Comparison of ENCODE assay signal across 1 cellular context in the genomic region with DNA sequence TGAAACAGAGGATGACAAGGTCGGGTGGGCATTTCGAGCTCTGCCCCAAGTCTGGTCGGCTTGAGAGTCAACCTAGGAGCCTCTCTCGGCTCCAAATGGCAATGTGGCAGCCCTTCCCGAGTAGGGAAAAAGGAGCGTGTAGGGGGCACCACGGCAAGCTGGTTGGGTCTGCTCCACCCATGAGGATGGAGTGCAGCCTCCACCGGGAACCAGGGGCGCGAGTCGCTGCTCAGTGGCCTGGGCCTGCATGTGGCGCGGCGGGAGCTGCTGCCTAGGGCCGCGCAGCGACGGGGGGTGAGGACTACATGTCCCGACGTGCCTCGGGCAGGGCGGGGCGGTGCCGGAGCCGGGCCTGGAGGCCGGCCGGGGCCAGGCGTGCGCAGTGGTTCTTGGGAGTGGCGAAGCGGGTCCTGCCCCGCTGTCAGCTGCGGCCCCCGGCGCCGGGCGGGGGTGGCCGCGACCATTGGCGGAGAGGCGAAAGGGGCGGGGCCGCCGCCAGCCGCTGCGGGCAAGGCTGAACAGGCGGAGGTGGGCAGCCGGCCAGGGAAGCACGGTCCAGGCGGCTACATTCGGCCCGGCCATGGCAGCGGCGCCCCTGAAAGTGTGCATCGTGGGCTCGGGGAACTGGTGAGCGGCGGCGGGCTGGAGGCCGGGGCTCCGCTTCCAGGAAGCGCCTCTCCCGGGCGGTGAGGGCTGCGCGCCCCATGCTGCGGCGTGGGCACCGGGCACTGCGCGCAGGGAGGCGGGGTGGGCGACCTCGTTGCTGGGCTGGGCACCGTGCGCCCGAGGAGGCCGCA.
TF ChIP-seq lines count a peak whose summit lies in the region.

A gene (plus strand): TSS at position 489 of the 797 bp plus-strand sequence. CDS start 92 bp downstream, at position 581.

TF ChIP-seq in WTC11, 78 proteins besides CTCF, POLR2A, EP300 and RAD21 (continued from another document and continues in another):
- TF ChIP-seq, protein P1, sequence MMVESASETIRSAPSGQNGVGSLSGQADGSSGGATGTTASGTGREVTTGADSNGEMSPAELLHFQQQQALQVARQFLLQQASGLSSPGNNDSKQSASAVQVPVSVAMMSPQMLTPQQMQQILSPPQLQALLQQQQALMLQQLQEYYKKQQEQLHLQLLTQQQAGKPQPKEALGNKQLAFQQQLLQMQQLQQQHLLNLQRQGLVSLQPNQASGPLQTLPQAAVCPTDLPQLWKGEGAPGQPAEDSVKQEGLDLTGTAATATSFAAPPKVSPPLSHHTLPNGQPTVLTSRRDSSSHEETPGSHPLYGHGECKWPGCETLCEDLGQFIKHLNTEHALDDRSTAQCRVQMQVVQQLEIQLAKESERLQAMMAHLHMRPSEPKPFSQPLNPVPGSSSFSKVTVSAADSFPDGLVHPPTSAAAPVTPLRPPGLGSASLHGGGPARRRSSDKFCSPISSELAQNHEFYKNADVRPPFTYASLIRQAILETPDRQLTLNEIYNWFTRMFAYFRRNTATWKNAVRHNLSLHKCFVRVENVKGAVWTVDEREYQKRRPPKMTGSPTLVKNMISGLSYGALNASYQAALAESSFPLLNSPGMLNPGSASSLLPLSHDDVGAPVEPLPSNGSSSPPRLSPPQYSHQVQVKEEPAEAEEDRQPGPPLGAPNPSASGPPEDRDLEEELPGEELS (CRISPR knock-in tag; IDR thresholded peaks at IDR 0.05) = no peak; the same call in 1 of the 2 replicates
- TF ChIP-seq JAZF1 (CRISPR knock-in tag; IDR thresholded peaks at IDR 0.05) (no peak), TP53 (CRISPR knock-in tag; IDR thresholded peaks at IDR 0.05) (0 out of 2 replicates have a peak, but pooled peaks have one; percentile 47), ZNF423 (CRISPR knock-in tag; IDR thresholded peaks at IDR 0.05) (0 out of 2 replicates have a peak, but pooled peaks have one; percentile 5), TEAD4 (CRISPR knock-in tag; IDR thresholded peaks at IDR 0.05) (no peak), IRF2 (CRISPR knock-in tag; IDR thresholded peaks at IDR 0.05; ENCODE audit: borderline replicate concordance, low read depth) (no peak), MXD4 (CRISPR knock-in tag; IDR thresholded peaks at IDR 0.05; ENCODE audit: borderline replicate concordance) (no peak), ZNF416 (CRISPR knock-in tag; IDR thresholded peaks at IDR 0.05) (no peak), FOXK1 (CRISPR knock-in tag; IDR thresholded peaks at IDR 0.05) (peak; percentile 24; the same call in 1 of the 2 replicates), GTF2I (CRISPR knock-in tag; conservative IDR thresholded peaks at IDR 0.05) (no peak), ZBTB21 (CRISPR knock-in tag; IDR thresholded peaks at IDR 0.05; ENCODE audit: borderline replicate concordance) (peak; percentile 50; the same call in 1 of the 2 replicates), EMX1 (CRISPR knock-in tag; IDR thresholded peaks at IDR 0.05) (no peak), SMAD4 (CRISPR knock-in tag; IDR thresholded peaks at IDR 0.05) (no peak), RELA (CRISPR knock-in tag; IDR thresholded peaks at IDR 0.05; ENCODE audit: borderline replicate concordance) (no peak), CREM (CRISPR knock-in tag; IDR thresholded peaks at IDR 0.05) (0 out of 2 replicates have a peak, but pooled peaks have one; percentile 25), KAT7 (CRISPR knock-in tag; IDR thresholded peaks at IDR 0.05; ENCODE audit: borderline replicate concordance) (no peak), ETV6 (CRISPR knock-in tag; IDR thresholded peaks at IDR 0.05) (no peak)
- TF ChIP-seq, protein P2, sequence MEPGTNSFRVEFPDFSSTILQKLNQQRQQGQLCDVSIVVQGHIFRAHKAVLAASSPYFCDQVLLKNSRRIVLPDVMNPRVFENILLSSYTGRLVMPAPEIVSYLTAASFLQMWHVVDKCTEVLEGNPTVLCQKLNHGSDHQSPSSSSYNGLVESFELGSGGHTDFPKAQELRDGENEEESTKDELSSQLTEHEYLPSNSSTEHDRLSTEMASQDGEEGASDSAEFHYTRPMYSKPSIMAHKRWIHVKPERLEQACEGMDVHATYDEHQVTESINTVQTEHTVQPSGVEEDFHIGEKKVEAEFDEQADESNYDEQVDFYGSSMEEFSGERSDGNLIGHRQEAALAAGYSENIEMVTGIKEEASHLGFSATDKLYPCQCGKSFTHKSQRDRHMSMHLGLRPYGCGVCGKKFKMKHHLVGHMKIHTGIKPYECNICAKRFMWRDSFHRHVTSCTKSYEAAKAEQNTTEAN (CRISPR knock-in tag; IDR thresholded peaks at IDR 0.05) = no peak; the same call in 1 of the 2 replicates
- TF ChIP-seq, protein P3, sequence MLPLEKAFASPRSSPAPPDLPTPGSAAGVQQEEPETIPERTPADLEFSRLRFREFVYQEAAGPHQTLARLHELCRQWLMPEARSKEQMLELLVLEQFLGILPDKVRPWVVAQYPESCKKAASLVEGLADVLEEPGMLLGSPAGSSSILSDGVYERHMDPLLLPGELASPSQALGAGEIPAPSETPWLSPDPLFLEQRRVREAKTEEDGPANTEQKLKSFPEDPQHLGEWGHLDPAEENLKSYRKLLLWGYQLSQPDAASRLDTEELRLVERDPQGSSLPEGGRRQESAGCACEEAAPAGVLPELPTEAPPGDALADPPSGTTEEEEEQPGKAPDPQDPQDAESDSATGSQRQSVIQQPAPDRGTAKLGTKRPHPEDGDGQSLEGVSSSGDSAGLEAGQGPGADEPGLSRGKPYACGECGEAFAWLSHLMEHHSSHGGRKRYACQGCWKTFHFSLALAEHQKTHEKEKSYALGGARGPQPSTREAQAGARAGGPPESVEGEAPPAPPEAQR (CRISPR knock-in tag; IDR thresholded peaks at IDR 0.05) = no peak
- TF ChIP-seq, protein P4, sequence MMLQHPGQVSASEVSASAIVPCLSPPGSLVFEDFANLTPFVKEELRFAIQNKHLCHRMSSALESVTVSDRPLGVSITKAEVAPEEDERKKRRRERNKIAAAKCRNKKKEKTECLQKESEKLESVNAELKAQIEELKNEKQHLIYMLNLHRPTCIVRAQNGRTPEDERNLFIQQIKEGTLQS (CRISPR knock-in tag; conservative IDR thresholded peaks at IDR 0.05) = no peak
- TF ChIP-seq, protein P5, sequence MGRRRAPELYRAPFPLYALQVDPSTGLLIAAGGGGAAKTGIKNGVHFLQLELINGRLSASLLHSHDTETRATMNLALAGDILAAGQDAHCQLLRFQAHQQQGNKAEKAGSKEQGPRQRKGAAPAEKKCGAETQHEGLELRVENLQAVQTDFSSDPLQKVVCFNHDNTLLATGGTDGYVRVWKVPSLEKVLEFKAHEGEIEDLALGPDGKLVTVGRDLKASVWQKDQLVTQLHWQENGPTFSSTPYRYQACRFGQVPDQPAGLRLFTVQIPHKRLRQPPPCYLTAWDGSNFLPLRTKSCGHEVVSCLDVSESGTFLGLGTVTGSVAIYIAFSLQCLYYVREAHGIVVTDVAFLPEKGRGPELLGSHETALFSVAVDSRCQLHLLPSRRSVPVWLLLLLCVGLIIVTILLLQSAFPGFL (CRISPR knock-in tag; IDR thresholded peaks at IDR 0.05; ENCODE audit: borderline replicate concordance) = no peak
- TF ChIP-seq, protein P6, sequence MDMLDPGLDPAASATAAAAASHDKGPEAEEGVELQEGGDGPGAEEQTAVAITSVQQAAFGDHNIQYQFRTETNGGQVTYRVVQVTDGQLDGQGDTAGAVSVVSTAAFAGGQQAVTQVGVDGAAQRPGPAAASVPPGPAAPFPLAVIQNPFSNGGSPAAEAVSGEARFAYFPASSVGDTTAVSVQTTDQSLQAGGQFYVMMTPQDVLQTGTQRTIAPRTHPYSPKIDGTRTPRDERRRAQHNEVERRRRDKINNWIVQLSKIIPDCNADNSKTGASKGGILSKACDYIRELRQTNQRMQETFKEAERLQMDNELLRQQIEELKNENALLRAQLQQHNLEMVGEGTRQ (CRISPR knock-in tag; IDR thresholded peaks at IDR 0.05) = peak; percentile 52; the same call in 1 of the 2 replicates
- TF ChIP-seq, protein P7, sequence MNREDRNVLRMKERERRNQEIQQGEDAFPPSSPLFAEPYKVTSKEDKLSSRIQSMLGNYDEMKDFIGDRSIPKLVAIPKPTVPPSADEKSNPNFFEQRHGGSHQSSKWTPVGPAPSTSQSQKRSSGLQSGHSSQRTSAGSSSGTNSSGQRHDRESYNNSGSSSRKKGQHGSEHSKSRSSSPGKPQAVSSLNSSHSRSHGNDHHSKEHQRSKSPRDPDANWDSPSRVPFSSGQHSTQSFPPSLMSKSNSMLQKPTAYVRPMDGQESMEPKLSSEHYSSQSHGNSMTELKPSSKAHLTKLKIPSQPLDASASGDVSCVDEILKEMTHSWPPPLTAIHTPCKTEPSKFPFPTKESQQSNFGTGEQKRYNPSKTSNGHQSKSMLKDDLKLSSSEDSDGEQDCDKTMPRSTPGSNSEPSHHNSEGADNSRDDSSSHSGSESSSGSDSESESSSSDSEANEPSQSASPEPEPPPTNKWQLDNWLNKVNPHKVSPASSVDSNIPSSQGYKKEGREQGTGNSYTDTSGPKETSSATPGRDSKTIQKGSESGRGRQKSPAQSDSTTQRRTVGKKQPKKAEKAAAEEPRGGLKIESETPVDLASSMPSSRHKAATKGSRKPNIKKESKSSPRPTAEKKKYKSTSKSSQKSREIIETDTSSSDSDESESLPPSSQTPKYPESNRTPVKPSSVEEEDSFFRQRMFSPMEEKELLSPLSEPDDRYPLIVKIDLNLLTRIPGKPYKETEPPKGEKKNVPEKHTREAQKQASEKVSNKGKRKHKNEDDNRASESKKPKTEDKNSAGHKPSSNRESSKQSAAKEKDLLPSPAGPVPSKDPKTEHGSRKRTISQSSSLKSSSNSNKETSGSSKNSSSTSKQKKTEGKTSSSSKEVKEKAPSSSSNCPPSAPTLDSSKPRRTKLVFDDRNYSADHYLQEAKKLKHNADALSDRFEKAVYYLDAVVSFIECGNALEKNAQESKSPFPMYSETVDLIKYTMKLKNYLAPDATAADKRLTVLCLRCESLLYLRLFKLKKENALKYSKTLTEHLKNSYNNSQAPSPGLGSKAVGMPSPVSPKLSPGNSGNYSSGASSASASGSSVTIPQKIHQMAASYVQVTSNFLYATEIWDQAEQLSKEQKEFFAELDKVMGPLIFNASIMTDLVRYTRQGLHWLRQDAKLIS (CRISPR knock-in tag; IDR thresholded peaks at IDR 0.05; ENCODE audit: borderline replicate concordance) = no peak
- TF ChIP-seq, protein P8, sequence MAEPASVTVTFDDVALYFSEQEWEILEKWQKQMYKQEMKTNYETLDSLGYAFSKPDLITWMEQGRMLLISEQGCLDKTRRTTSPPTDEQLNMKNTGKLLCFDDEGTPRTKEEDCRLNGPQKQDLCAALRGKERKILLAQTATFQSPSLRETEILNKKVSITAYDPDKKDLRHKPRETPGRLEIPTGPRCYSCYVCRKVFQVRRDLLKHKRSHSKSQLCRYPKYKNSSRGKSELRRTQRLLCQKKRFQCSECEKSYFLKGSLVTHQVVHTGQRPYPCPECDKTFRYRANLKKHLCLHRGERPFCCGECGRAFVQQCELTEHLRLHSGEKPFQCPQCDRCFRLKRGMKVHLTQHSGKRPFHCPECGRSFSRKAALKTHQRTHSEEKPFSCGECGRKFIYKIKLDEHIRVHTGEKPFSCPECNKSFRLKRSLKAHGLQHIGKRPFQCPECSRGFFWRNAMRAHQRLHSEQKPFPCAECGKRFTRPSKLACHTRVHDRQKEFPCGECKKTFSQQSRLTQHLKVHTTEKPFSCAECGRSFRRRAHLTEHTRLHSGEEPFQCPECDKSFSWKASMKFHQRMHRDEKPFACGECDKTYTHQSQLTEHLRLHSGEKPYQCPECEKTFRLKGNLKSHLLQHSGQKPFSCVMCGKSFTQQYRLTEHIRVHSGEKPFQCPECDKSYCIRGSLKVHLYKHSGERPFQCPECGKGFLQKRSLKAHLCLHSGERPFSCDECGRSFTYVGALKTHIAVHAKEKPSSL (CRISPR knock-in tag; conservative IDR thresholded peaks at IDR 0.05) = no peak
- TF ChIP-seq, protein P9, sequence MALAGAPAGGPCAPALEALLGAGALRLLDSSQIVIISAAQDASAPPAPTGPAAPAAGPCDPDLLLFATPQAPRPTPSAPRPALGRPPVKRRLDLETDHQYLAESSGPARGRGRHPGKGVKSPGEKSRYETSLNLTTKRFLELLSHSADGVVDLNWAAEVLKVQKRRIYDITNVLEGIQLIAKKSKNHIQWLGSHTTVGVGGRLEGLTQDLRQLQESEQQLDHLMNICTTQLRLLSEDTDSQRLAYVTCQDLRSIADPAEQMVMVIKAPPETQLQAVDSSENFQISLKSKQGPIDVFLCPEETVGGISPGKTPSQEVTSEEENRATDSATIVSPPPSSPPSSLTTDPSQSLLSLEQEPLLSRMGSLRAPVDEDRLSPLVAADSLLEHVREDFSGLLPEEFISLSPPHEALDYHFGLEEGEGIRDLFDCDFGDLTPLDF (CRISPR knock-in tag; IDR thresholded peaks at IDR 0.05) = no peak
- TF ChIP-seq, protein P10, sequence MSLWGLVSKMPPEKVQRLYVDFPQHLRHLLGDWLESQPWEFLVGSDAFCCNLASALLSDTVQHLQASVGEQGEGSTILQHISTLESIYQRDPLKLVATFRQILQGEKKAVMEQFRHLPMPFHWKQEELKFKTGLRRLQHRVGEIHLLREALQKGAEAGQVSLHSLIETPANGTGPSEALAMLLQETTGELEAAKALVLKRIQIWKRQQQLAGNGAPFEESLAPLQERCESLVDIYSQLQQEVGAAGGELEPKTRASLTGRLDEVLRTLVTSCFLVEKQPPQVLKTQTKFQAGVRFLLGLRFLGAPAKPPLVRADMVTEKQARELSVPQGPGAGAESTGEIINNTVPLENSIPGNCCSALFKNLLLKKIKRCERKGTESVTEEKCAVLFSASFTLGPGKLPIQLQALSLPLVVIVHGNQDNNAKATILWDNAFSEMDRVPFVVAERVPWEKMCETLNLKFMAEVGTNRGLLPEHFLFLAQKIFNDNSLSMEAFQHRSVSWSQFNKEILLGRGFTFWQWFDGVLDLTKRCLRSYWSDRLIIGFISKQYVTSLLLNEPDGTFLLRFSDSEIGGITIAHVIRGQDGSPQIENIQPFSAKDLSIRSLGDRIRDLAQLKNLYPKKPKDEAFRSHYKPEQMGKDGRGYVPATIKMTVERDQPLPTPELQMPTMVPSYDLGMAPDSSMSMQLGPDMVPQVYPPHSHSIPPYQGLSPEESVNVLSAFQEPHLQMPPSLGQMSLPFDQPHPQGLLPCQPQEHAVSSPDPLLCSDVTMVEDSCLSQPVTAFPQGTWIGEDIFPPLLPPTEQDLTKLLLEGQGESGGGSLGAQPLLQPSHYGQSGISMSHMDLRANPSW (CRISPR knock-in tag; conservative IDR thresholded peaks at IDR 0.05; ENCODE audit: low read depth) = 0 out of 2 replicates have a peak, but pooled peaks have one; percentile 46
- TF ChIP-seq, protein P11, sequence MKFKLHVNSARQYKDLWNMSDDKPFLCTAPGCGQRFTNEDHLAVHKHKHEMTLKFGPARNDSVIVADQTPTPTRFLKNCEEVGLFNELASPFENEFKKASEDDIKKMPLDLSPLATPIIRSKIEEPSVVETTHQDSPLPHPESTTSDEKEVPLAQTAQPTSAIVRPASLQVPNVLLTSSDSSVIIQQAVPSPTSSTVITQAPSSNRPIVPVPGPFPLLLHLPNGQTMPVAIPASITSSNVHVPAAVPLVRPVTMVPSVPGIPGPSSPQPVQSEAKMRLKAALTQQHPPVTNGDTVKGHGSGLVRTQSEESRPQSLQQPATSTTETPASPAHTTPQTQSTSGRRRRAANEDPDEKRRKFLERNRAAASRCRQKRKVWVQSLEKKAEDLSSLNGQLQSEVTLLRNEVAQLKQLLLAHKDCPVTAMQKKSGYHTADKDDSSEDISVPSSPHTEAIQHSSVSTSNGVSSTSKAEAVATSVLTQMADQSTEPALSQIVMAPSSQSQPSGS (CRISPR knock-in tag; IDR thresholded peaks at IDR 0.05; ENCODE audit: borderline replicate concordance, low read depth) = no peak
- TF ChIP-seq, protein P12, sequence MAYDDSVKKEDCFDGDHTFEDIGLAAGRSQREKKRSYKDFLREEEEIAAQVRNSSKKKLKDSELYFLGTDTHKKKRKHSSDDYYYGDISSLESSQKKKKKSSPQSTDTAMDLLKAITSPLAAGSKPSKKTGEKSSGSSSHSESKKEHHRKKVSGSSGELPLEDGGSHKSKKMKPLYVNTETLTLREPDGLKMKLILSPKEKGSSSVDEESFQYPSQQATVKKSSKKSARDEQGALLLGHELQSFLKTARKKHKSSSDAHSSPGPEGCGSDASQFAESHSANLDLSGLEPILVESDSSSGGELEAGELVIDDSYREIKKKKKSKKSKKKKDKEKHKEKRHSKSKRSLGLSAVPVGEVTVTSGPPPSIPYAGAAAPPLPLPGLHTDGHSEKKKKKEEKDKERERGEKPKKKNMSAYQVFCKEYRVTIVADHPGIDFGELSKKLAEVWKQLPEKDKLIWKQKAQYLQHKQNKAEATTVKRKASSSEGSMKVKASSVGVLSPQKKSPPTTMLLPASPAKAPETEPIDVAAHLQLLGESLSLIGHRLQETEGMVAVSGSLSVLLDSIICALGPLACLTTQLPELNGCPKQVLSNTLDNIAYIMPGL (CRISPR knock-in tag; IDR thresholded peaks at IDR 0.05) = no peak; the same call in 1 of the 2 replicates
